1 cellular context compared by ENCODE assay signal in genomic region chr14:32078794-32079663, GRCh38.
TF ChIP-seq lines count a peak whose summit lies in the region.

No MANE protein-coding gene starts in this region.

TF ChIP-seq in HepG2, 621 proteins besides CTCF, POLR2A, EP300 and RAD21 (continued from another document and continues in another):
- TF ChIP-seq, protein P1, sequence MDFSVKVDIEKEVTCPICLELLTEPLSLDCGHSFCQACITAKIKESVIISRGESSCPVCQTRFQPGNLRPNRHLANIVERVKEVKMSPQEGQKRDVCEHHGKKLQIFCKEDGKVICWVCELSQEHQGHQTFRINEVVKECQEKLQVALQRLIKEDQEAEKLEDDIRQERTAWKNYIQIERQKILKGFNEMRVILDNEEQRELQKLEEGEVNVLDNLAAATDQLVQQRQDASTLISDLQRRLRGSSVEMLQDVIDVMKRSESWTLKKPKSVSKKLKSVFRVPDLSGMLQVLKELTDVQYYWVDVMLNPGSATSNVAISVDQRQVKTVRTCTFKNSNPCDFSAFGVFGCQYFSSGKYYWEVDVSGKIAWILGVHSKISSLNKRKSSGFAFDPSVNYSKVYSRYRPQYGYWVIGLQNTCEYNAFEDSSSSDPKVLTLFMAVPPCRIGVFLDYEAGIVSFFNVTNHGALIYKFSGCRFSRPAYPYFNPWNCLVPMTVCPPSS (IDR thresholded peaks at IDR 0.05), result no peak
- TF ChIP-seq ZMYM2 (CRISPR knock-in tag; IDR thresholded peaks at IDR 0.05) (no peak), ZBED4 (CRISPR knock-in tag; IDR thresholded peaks at IDR 0.05; ENCODE audit: borderline replicate concordance) (no peak), FOXO1 (CRISPR knock-in tag; IDR thresholded peaks at IDR 0.05) (no peak), ZNF496 (CRISPR knock-in tag; IDR thresholded peaks at IDR 0.05; ENCODE audit: insufficient replicate concordance) (no peak), ZBTB33 (CRISPR knock-in tag; IDR thresholded peaks at IDR 0.05) (no peak), ZNF460 (CRISPR knock-in tag; IDR thresholded peaks at IDR 0.05; ENCODE audit: borderline replicate concordance) (no peak), THAP11 (CRISPR knock-in tag; IDR thresholded peaks at IDR 0.05) (no peak), ZBTB8A (CRISPR knock-in tag; IDR thresholded peaks at IDR 0.05; ENCODE audit: borderline replicate concordance, low read depth) (no peak), RCOR2 (CRISPR knock-in tag; IDR thresholded peaks at IDR 0.05) (no peak), SP2 (CRISPR knock-in tag; IDR thresholded peaks at IDR 0.05) (no peak), ATF6 (CRISPR knock-in tag; conservative IDR thresholded peaks at IDR 0.05) (0 out of 2 replicates have a peak, but pooled peaks have one; percentile 28), DNMT1 (CRISPR knock-in tag; IDR thresholded peaks at IDR 0.05) (no peak), HES4 (CRISPR knock-in tag; IDR thresholded peaks at IDR 0.05; ENCODE audit: borderline replicate concordance) (no peak), ARID5B (CRISPR knock-in tag; IDR thresholded peaks at IDR 0.05) (peak; percentile 81), NCOA2 (CRISPR knock-in tag; IDR thresholded peaks at IDR 0.05) (peak; percentile 41; the same call in 1 of the 2 replicates), CSRNP2 (CRISPR knock-in tag; conservative IDR thresholded peaks at IDR 0.05; ENCODE audit: low read depth) (no peak), NR1H2 (CRISPR knock-in tag; IDR thresholded peaks at IDR 0.05; ENCODE audit: borderline replicate concordance, low read depth) (no peak), MAFF (IDR thresholded peaks at IDR 0.05; ENCODE audit: low read depth, low read length) (no peak), ZSCAN22 (CRISPR knock-in tag; IDR thresholded peaks at IDR 0.05) (no peak), PPARG (CRISPR knock-in tag; conservative IDR thresholded peaks at IDR 0.05) (0 out of 2 replicates have a peak, but pooled peaks have one; percentile 21), ZUFSP (CRISPR knock-in tag; IDR thresholded peaks at IDR 0.05; ENCODE audit: borderline replicate concordance) (no peak), HNRNPL (IDR thresholded peaks at IDR 0.05; ENCODE audit: low read depth, low read length) (no peak), SP5 (CRISPR knock-in tag; IDR thresholded peaks at IDR 0.05; ENCODE audit: borderline replicate concordance, low read depth) (no peak), TOPORS (CRISPR knock-in tag; IDR thresholded peaks at IDR 0.05) (no peak), ZNF772 (CRISPR knock-in tag; IDR thresholded peaks at IDR 0.05) (no peak), ZNF12 (CRISPR knock-in tag; IDR thresholded peaks at IDR 0.05) (peak; percentile 69), SRF (IDR thresholded peaks at IDR 0.05; ENCODE audit: low read depth, low read length) (no peak)
- TF ChIP-seq, protein P2, sequence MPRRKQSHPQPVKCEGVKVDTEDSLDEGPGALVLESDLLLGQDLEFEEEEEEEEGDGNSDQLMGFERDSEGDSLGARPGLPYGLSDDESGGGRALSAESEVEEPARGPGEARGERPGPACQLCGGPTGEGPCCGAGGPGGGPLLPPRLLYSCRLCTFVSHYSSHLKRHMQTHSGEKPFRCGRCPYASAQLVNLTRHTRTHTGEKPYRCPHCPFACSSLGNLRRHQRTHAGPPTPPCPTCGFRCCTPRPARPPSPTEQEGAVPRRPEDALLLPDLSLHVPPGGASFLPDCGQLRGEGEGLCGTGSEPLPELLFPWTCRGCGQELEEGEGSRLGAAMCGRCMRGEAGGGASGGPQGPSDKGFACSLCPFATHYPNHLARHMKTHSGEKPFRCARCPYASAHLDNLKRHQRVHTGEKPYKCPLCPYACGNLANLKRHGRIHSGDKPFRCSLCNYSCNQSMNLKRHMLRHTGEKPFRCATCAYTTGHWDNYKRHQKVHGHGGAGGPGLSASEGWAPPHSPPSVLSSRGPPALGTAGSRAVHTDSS (CRISPR knock-in tag; conservative IDR thresholded peaks at IDR 0.05), result no peak
- TF ChIP-seq, protein P3, sequence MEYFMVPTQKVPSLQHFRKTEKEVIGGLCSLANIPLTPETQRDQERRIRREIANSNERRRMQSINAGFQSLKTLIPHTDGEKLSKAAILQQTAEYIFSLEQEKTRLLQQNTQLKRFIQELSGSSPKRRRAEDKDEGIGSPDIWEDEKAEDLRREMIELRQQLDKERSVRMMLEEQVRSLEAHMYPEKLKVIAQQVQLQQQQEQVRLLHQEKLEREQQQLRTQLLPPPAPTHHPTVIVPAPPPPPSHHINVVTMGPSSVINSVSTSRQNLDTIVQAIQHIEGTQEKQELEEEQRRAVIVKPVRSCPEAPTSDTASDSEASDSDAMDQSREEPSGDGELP (IDR thresholded peaks at IDR 0.05; ENCODE audit: borderline replicate concordance, low read depth), result no peak
- TF ChIP-seq, protein P4, sequence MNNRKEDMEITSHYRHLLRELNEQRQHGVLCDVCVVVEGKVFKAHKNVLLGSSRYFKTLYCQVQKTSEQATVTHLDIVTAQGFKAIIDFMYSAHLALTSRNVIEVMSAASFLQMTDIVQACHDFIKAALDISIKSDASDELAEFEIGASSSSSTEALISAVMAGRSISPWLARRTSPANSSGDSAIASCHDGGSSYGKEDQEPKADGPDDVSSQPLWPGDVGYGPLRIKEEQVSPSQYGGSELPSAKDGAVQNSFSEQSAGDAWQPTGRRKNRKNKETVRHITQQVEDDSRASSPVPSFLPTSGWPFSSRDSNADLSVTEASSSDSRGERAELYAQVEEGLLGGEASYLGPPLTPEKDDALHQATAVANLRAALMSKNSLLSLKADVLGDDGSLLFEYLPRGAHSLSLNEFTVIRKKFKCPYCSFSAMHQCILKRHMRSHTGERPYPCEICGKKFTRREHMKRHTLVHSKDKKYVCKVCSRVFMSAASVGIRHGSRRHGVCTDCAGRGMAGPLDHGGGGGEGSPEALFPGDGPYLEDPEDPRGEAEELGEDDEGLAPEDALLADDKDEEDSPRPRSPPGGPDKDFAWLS (CRISPR knock-in tag; IDR thresholded peaks at IDR 0.05; ENCODE audit: borderline replicate concordance), result no peak
- TF ChIP-seq, protein P5, sequence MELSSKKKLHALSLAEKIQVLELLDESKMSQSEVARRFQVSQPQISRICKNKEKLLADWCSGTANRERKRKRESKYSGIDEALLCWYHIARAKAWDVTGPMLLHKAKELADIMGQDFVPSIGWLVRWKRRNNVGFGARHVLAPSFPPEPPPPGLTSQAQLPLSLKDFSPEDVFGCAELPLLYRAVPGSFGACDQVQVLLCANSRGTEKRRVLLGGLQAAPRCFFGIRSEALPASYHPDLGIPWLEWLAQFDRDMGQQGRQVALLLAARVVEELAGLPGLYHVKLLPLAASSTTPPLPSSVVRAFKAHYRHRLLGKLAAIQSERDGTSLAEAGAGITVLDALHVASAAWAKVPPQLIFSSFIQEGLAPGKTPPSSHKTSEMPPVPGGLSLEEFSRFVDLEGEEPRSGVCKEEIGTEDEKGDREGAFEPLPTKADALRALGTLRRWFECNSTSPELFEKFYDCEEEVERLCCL (CRISPR knock-in tag; IDR thresholded peaks at IDR 0.05; ENCODE audit: borderline replicate concordance), result no peak
